21 cellular contexts compared by ENCODE assay signal in the genomic region with DNA sequence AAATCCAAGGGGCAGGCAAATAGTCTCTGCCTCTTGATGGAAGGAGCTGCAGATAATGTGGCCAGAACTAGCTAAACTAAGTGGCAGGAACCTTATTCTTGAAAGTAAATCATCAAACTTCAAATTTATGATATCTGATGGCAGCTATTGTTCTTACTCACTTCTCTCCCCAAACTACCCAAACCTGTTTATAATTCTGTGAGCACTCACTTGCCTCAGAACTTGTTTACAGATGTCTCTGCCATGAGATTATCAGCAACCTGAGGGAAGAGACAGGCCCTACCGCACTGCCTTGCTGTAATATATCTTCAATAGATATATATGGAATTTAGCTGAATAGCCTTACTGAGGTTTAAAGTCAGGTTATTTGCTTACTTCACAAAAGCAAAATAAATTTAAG. TPM values are rescaled to one million over a fixed set of nuclear protein-coding genes. Genes with fewer than 3 reads are reported as not detected.
DNase-seq lines count a peak whose midpoint lies in the region; ATAC-seq and TF ChIP-seq lines count a peak whose summit lies in the region.
"Had no signal": no experiment of that assay in that cellular context is flagged by ENCODE, and none has a peak within 500 bp of the region (broad histone marks: within the 10 kb centered on the region; RNA-seq: fewer than 3 reads in every experiment).

No MANE protein-coding gene starts in this region.

- ATAC-seq in esophagus mucosa (peak; percentile 48), GM21381 (IDR thresholded peaks at IDR 0.05; ENCODE audit: unreplicated experiment) (no peak), HG03108 (IDR thresholded peaks at IDR 0.05; ENCODE audit: unreplicated experiment) (no peak), HG02970 (IDR thresholded peaks at IDR 0.05; ENCODE audit: low FRiP score, unreplicated experiment) (no peak)
- ATAC-seq: GM12878, GM23338, HCT116 had no signal

- H3K27ac Mint-ChIP-seq in type B pancreatic cell, result peak overlapping the region; percentile 46
- H3K27ac Mint-ChIP-seq: B cell; CD4-positive, alpha-beta T cell; CD8-positive, alpha-beta memory T cell; GM23338; H9 had no signal

- H3K9me3 Mint-ChIP-seq in type B pancreatic cell, result no peaks in the 10 kb centered on the region
- H3K9me3 Mint-ChIP-seq: CD4-positive, alpha-beta T cell; CD8-positive, alpha-beta memory T cell had no signal

- DNase-seq in LNCaP clone FGC (ENCODE audit: low read depth), result peak; percentile 40
- DNase-seq in type B pancreatic cell (ENCODE audit: extremely low spot score, unreplicated experiment), result no peak
- no peak for DNase-seq in 8988T
- DNase-seq: CD4-positive, alpha-beta T cell; CD8-positive, alpha-beta memory T cell; DMS 273 treated with DMSO at 0.1 percent for 48 hours; DMS79; EL; GDM1; H9 had no signal

- H3K4me1 Mint-ChIP-seq in type B pancreatic cell (ENCODE audit: unreplicated experiment), result peaks cover 12% of the 10 kb centered on the region

- H3K36me3 Mint-ChIP-seq in type B pancreatic cell, result peaks cover 10% of the 10 kb centered on the region
- H3K36me3 Mint-ChIP-seq: CD8-positive, alpha-beta memory T cell had no signal

- H3K4me3 ChIP-seq in LNCaP clone FGC (ENCODE audit: low read depth, low read length), result no peak overlapping the region
- H3K4me3 ChIP-seq: BLaER1, GM12878, GM23338 had no signal

- peaks cover 32% of the 10 kb centered on the region for H3K27me3 Mint-ChIP-seq in type B pancreatic cell

- TF ChIP-seq CTCF in LNCaP clone FGC (IDR thresholded peaks at IDR 0.05; ENCODE audit: control insufficient read depth, extremely low read depth, insufficient read depth) (no peak), VCaP (conservative IDR thresholded peaks at IDR 0.05) (no peak), type B pancreatic cell (conservative IDR thresholded peaks at IDR 0.05) (no peak)

- peak overlapping the region; percentile 68 for H3K27ac ChIP-seq in VCaP
- H3K27ac ChIP-seq: BLaER1 had no signal

- peak overlapping the region; percentile 38 for H3K4me3 Mint-ChIP-seq in type B pancreatic cell
- H3K4me3 Mint-ChIP-seq: B cell; CD14-positive monocyte; CD4-positive, alpha-beta T cell; CD8-positive, alpha-beta memory T cell; GM23338; H9 had no signal

RNA-seq across cellular contexts. Expression of gene B3GALNT1, which starts 2.2 kb away (rescaled TPM):
- total RNA-seq in esophagus mucosa (5.2 TPM), type B pancreatic cell (ENCODE audit: low replicate concordance) (5.3 and 19.6 TPM in 2 replicates)
